14 cellular contexts compared by ENCODE assay signal in the genomic region with DNA sequence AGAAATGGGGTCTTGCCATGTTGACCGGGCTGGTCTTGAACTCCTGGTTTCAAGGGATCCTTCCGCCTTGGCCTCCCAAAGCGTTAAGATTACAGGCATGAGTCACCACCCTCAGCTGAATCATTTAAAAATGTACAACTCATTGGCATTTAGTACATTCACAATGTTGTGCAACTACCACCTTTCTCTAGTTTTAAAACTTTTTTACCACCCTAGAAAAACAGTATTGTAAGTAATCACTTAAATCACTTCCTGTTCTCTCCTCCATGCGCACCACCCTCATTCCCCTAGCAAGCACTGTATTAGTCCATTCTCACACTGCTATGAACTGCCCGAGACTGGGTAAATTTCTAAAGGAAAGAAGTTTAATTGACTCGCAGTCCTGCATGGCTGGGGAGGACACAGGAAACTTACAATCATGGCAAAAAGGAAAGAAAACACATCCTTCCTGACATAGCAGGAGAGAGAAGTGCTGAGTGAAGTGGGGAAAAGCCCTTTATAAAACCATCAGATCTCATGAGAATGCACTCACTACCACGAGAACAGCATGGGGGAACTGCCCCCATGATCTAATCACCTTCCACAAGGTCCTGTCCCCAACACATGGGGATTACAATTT. TPM values are rescaled to one million over a fixed set of nuclear protein-coding genes. Genes with fewer than 3 reads are reported as not detected.
DNase-seq lines count a peak whose midpoint lies in the region; ATAC-seq and TF ChIP-seq lines count a peak whose summit lies in the region.
"Had no signal": no experiment of that assay in that cellular context is flagged by ENCODE, and none has a peak within 500 bp of the region (broad histone marks: within the 10 kb centered on the region; RNA-seq: fewer than 3 reads in every experiment).

No MANE protein-coding gene starts in this region.

- no peaks in the 10 kb centered on the region for H3K4me1 ChIP-seq in lower lobe of right lung

- H3K27me3 ChIP-seq in lower lobe of right lung (ENCODE audit: low read depth), result no peaks in the 10 kb centered on the region

- DNase-seq in CD1c-positive myeloid dendritic cell (ENCODE audit: extremely low spot score) (peak; percentile 72), LHCN-M2 (ENCODE audit: low read depth) (peak; percentile 68), astrocyte of the spinal cord (ENCODE audit: low read depth, low spot score) (peak; percentile 46), lower lobe of right lung (no peak), SHP77 (lab: John Stamatoyannopoulos, UW) (no peak), NK-92 (lab: John Stamatoyannopoulos, UW; ENCODE audit: unreplicated experiment) (no peak)
- DNase-seq: DMS153; effector memory CD8-positive, alpha-beta T cell; islet precursor cell; NCI-H2107; T-helper 2 cell had no signal

- no peak for TF ChIP-seq CTCF in astrocyte of the spinal cord (IDR thresholded peaks at IDR 0.05; ENCODE audit: low read depth, low read length)
- TF ChIP-seq CTCF in lower lobe of right lung (IDR thresholded peaks at IDR 0.05), result no peak

- no peaks in the 10 kb centered on the region for H3K36me3 ChIP-seq in lower lobe of right lung

- intact Hi-C loops in lower lobe of right lung (cut with DNase I), result no loop called here

- ATAC-seq in lower lobe of right lung (peak; percentile 32 to 34), HG02623 (IDR thresholded peaks at IDR 0.05; ENCODE audit: unreplicated experiment) (no peak), GM18511 (IDR thresholded peaks at IDR 0.05; ENCODE audit: unreplicated experiment) (no peak)
- ATAC-seq: effector memory CD8-positive, alpha-beta T cell had no signal

- H3K9me3 ChIP-seq in lower lobe of right lung, result no peaks in the 10 kb centered on the region

- in situ Hi-C loops in astrocyte of the spinal cord (cut with HindIII; ENCODE audit: low sequenced_read_pairs), result no loop called here

- H3K4me3 ChIP-seq in astrocyte of the spinal cord (ENCODE audit: low read depth, low read length), result no peak overlapping the region
- no peak overlapping the region for H3K4me3 ChIP-seq in lower lobe of right lung

- H3K27ac ChIP-seq in lower lobe of right lung, result no peak overlapping the region
- H3K27ac ChIP-seq: parathyroid adenoma had no signal

RNA-seq across cellular contexts. Expression of a gene that starts 14.4 kb away (rescaled TPM):
- total RNA-seq in LHCN-M2 (2014; rRNA removed) (not detected in 2 replicates), lower lobe of right lung (not detected)
- polyA plus RNA-seq in LHCN-M2 (2012), result 0.06 TPM

RNA-seq across cellular contexts. Expression of a gene that starts 28.3 kb away (rescaled TPM):
- total RNA-seq in LHCN-M2 (2014; rRNA removed), result not detected in 2 replicates
- polyA plus RNA-seq in LHCN-M2 (2012), result 0.12 TPM
- total RNA-seq in lower lobe of right lung, result 0.21 TPM

RNA-seq across cellular contexts. Expression of a gene that starts 36.3 kb away (rescaled TPM):
- not detected in 2 replicates for total RNA-seq in LHCN-M2 (2014; rRNA removed)
- polyA plus RNA-seq in LHCN-M2 (2012), result 0.01 TPM
- total RNA-seq in lower lobe of right lung, result 21.7 TPM

RNA-seq across cellular contexts. Expression of a gene that starts 41.4 kb away (rescaled TPM):
- total RNA-seq in LHCN-M2 (2014; rRNA removed), result 20.3 and 22.8 TPM in 2 replicates
- polyA plus RNA-seq in LHCN-M2 (2012), result 8.5 TPM
- total RNA-seq in lower lobe of right lung, result 15.0 TPM

Comparison
In these comparisons a context has a peak if more than half of its experiments do, and no peak if none do; other contexts are left out.
1. DNase-seq: peak in CD1c-positive myeloid dendritic cell (single experiment), LHCN-M2 (single experiment) and astrocyte of the spinal cord (single experiment); none in lower lobe of right lung (single experiment), SHP77 (0 of 2) and NK-92 (single experiment).
2. ATAC-seq: peak in lower lobe of right lung (2 of 2); none in HG02623 (single experiment) and GM18511 (single experiment).
3. RNA of a gene that starts 36.3 kb away (total RNA-seq): 21.7 TPM in lower lobe of right lung (single experiment); not detected in LHCN-M2; every median in the first group is over 10 times any median in the second.